In the genomic region with DNA sequence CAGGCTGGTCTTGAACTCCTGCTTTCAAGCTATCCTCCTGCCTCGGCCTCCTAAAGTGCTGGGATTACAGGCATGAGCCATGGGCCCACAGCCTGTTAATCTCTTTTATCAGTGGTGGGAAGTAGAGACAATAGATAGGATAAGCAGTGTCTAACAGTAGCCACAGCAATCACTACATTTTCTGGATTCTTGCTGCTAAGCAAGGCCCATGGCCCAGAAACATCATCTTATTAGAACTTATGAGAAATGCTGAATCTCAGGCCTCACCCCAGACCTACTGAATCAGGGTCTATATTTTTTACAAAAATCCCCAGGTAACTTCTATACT, we compare ENCODE assay signal across 16 cellular contexts. TPM values are rescaled to one million over a fixed set of nuclear protein-coding genes. Genes with fewer than 3 reads are reported as not detected.
DNase-seq lines count a peak whose midpoint lies in the region; ATAC-seq and TF ChIP-seq lines count a peak whose summit lies in the region.
"Had no signal": no experiment of that assay in that cellular context is flagged by ENCODE, and none has a peak within 500 bp of the region (broad histone marks: within the 10 kb centered on the region; RNA-seq: fewer than 3 reads in every experiment).

No MANE protein-coding gene starts in this region.

- no peak overlapping the region for H3K4me3 ChIP-seq in fibroblast of the aortic adventitia (ENCODE audit: low read depth, low read length)
- H3K4me3 ChIP-seq: BLaER1, GM23338 had no signal

- H3K4me3 Mint-ChIP-seq in activated naive CD4-positive, alpha-beta T cell treated with anti-CD3 and anti-CD28 coated beads, Interleukin-2, amount 10 ng/mL, durations not matched to agents 7 days and 5 days, result no peak overlapping the region
- no peak overlapping the region for H3K4me3 Mint-ChIP-seq in activated CD4-positive, alpha-beta memory T cell treated with anti-CD3 and anti-CD28 coated beads, Interleukin-2, amount 10 ng/mL, durations not matched to agents 7 days and 5 days
- H3K4me3 Mint-ChIP-seq: CD8-positive, alpha-beta memory T cell; GM23338; H9 had no signal

- no peak overlapping the region for H3K27ac Mint-ChIP-seq in activated naive CD4-positive, alpha-beta T cell treated with anti-CD3 and anti-CD28 coated beads, Interleukin-2, amount 10 ng/mL, durations not matched to agents 7 days and 5 days
- no peak overlapping the region for H3K27ac Mint-ChIP-seq in activated CD4-positive, alpha-beta memory T cell treated with anti-CD3 and anti-CD28 coated beads, Interleukin-2, amount 10 ng/mL, durations not matched to agents 7 days and 5 days
- H3K27ac Mint-ChIP-seq: GM23338, H9 had no signal

- ATAC-seq in activated CD4-positive, CD25-positive, alpha-beta regulatory T cell treated with anti-CD3 and anti-CD28 coated beads, Interleukin-2, amount 50 U/mL, for 24 hours, result no peak
- ATAC-seq: GM23338 had no signal

- no peaks in the 10 kb centered on the region for H3K4me1 Mint-ChIP-seq in activated naive CD4-positive, alpha-beta T cell treated with anti-CD3 and anti-CD28 coated beads, Interleukin-2, amount 10 ng/mL, durations not matched to agents 7 days and 5 days
- no peaks in the 10 kb centered on the region for H3K4me1 Mint-ChIP-seq in activated CD4-positive, alpha-beta memory T cell treated with anti-CD3 and anti-CD28 coated beads, Interleukin-2, amount 10 ng/mL, durations not matched to agents 7 days and 5 days
- H3K4me1 Mint-ChIP-seq: CD8-positive, alpha-beta memory T cell had no signal

- POLR2A ChIA-PET in activated CD4-positive, alpha-beta memory T cell treated with anti-CD3 and anti-CD28 coated beads, Interleukin-2, amount 10 ng/mL, durations not matched to agents 7 days and 5 days (lab: Charles Lee), result no interaction called here

- TF ChIP-seq CTCF in fibroblast of the aortic adventitia (IDR thresholded peaks at IDR 0.05; ENCODE audit: insufficient read depth, low read length), result no peak

- no peaks in the 10 kb centered on the region for H3K27me3 Mint-ChIP-seq in activated naive CD4-positive, alpha-beta T cell treated with anti-CD3 and anti-CD28 coated beads, Interleukin-2, amount 10 ng/mL, durations not matched to agents 7 days and 5 days
- no peaks in the 10 kb centered on the region for H3K27me3 Mint-ChIP-seq in activated CD4-positive, alpha-beta memory T cell treated with anti-CD3 and anti-CD28 coated beads, Interleukin-2, amount 10 ng/mL, durations not matched to agents 7 days and 5 days

- CTCF ChIA-PET in activated naive CD4-positive, alpha-beta T cell treated with anti-CD3 and anti-CD28 coated beads, Interleukin-2, amount 10 ng/mL, durations not matched to agents 7 days and 5 days (lab: Charles Lee), result interaction anchor here (0.7 kb wide), 1 partner anchor 126 kb away, joined by 3 read pairs; no protein-coding TSS in a partner anchor
- CTCF ChIA-PET in activated CD4-positive, alpha-beta memory T cell treated with anti-CD3 and anti-CD28 coated beads, Interleukin-2, amount 10 ng/mL, durations not matched to agents 7 days and 5 days (lab: Charles Lee), result interaction anchor here (0.7 to 1.5 kb wide), 2 partner anchors 70 to 215 kb away, joined by 3 read pairs; no protein-coding TSS in a partner anchor

- H3K9me3 Mint-ChIP-seq in activated naive CD4-positive, alpha-beta T cell treated with anti-CD3 and anti-CD28 coated beads, Interleukin-2, amount 10 ng/mL, durations not matched to agents 7 days and 5 days, result no peaks in the 10 kb centered on the region
- no peaks in the 10 kb centered on the region for H3K9me3 Mint-ChIP-seq in activated CD4-positive, alpha-beta memory T cell treated with anti-CD3 and anti-CD28 coated beads, Interleukin-2, amount 10 ng/mL, durations not matched to agents 7 days and 5 days
- H3K9me3 Mint-ChIP-seq: CD8-positive, alpha-beta memory T cell; GM23338; H9 had no signal

- DNase-seq in activated naive CD4-positive, alpha-beta T cell treated with anti-CD3 and anti-CD28 coated beads, Interleukin-2, amount 10 ng/mL, durations not matched to agents 7 days and 5 days, result peak; percentile 10
- no peak for DNase-seq in activated naive CD4-positive, alpha-beta T cell treated with Interleukin-2 at 50 U/mL for 16 hours
- peak; percentile 5 for DNase-seq in activated CD4-positive, alpha-beta memory T cell treated with anti-CD3 and anti-CD28 coated beads, Interleukin-2, amount 10 ng/mL, durations not matched to agents 7 days and 5 days
- DNase-seq in fibroblast of the aortic adventitia (ENCODE audit: low read depth) (peak; percentile 2), posterior vena cava (ENCODE audit: low spot score) (peak; percentile 20), anterior cingulate cortex (lab: John Stamatoyannopoulos, UW) (no peak)
- no peak for DNase-seq in activated CD4-positive, alpha-beta T cell treated with anti-CD3 and anti-CD28 coated beads, Interleukin-2, amount 50 U/mL, for 48 hours
- DNase-seq: 8988T; AML-193; CD8-positive, alpha-beta memory T cell; DND-41; GDM1; H9 had no signal

- H3K36me3 Mint-ChIP-seq in activated naive CD4-positive, alpha-beta T cell treated with anti-CD3 and anti-CD28 coated beads, Interleukin-2, amount 10 ng/mL, durations not matched to agents 7 days and 5 days, result no peaks in the 10 kb centered on the region
- H3K36me3 Mint-ChIP-seq in activated CD4-positive, alpha-beta memory T cell treated with anti-CD3 and anti-CD28 coated beads, Interleukin-2, amount 10 ng/mL, durations not matched to agents 7 days and 5 days (ENCODE audit: low read depth), result no peaks in the 10 kb centered on the region
- H3K36me3 Mint-ChIP-seq: CD8-positive, alpha-beta memory T cell had no signal

- intact Hi-C loops in posterior vena cava (cut with DNase I), result loop anchor here in 1 of 2 donors (10.0 kb wide), 1 partner anchor 246 kb away; no protein-coding TSS in a partner anchor

RNA-seq across cellular contexts. Expression of gene IGFN1, which starts 29.7 kb away (rescaled TPM):
- not detected for total RNA-seq in activated CD4-positive, alpha-beta memory T cell treated with anti-CD3 and anti-CD28 coated beads, Interleukin-2, amount 10 ng/mL, durations not matched to agents 7 days and 5 days
- total RNA-seq in fibroblast of the aortic adventitia (ENCODE audit: low replicate concordance), result under 0.01 and 0.74 TPM in 2 replicates
- total RNA-seq in posterior vena cava, result 1 to 10 TPM in 1 of 2 donors, under 1 TPM in 1; 0.90 to 3.4 TPM
- total RNA-seq: CD8-positive, alpha-beta memory T cell; GM23338; H9 had no signal

Comparison
In these comparisons a context has a peak if more than half of its experiments do, and no peak if none do; other contexts are left out.
1. DNase-seq: peak in activated naive CD4-positive, alpha-beta T cell treated with anti-CD3 and anti-CD28 coated beads, Interleukin-2, amount 10 ng/mL, durations not matched to agents 7 days and 5 days (single experiment), activated CD4-positive, alpha-beta memory T cell treated with anti-CD3 and anti-CD28 coated beads, Interleukin-2, amount 10 ng/mL, durations not matched to agents 7 days and 5 days (single experiment), fibroblast of the aortic adventitia (single experiment) and posterior vena cava (single experiment); none in activated naive CD4-positive, alpha-beta T cell treated with Interleukin-2 at 50 U/mL for 16 hours (single experiment), activated CD4-positive, alpha-beta T cell treated with anti-CD3 and anti-CD28 coated beads, Interleukin-2, amount 50 U/mL, for 48 hours (0 of 2) and anterior cingulate cortex (0 of 58).